ENCODE assay signal across 18 cellular contexts in genomic region chr2:135424849-135425248, GRCh38.
DNase-seq lines count a peak whose midpoint lies in the region; TF ChIP-seq lines count a peak whose summit lies in the region.
"Had no signal": no experiment of that assay in that cellular context is flagged by ENCODE, and none has a peak within 500 bp of the region (broad histone marks: within the 10 kb centered on the region; RNA-seq: fewer than 3 reads in every experiment).

No MANE protein-coding gene starts in this region.

- H3K4me3 ChIP-seq in OCI-LY7 (ENCODE audit: low read depth, low read length, poor library complexity, severe bottlenecking) (no peak overlapping the region), adipocyte (ENCODE audit: low read length) (no peak overlapping the region)
- H3K4me3 ChIP-seq: SJSA1 had no signal

- BruUV-seq in OCI-LY7 (replicated peaks; lab: Mats Ljungman, UMichigan) = no TSS peak

- no peak overlapping the region for H3K27ac ChIP-seq in OCI-LY7 (ENCODE audit: low read depth, low read length, poor library complexity, severe bottlenecking)
- H3K27ac ChIP-seq: 22Rv1, RWPE1, SJSA1 had no signal

- H4K20me1 ChIP-seq in OCI-LY7 (ENCODE audit: insufficient read depth, low read length) = no peaks in the 10 kb centered on the region

- no peaks in the 10 kb centered on the region for H3K79me2 ChIP-seq in OCI-LY7 (ENCODE audit: insufficient read depth, low read depth, low read length)

- intact Hi-C loops in OCI-LY7 (cut with micrococcal nuclease; ENCODE audit: unreplicated experiment) = no loop called here

- H3K9me2 ChIP-seq in OCI-LY7 (ENCODE audit: insufficient read depth, low read length) = no peaks in the 10 kb centered on the region

- peaks cover 8% of the 10 kb centered on the region; the same call in 1 of the 2 replicates for H3K9me3 ChIP-seq in OCI-LY7 (ENCODE audit: low read length)
- peaks cover 7% of the 10 kb centered on the region for H3K9me3 ChIP-seq in adipocyte (ENCODE audit: control insufficient read depth, low read length)

- TF ChIP-seq CTCF in OCI-LY7 (conservative IDR thresholded peaks at IDR 0.05; ENCODE audit: low read length) = peak; percentile 44; the same call in 1 of the 2 replicates

- H3K36me3 ChIP-seq in OCI-LY7 (ENCODE audit: insufficient read depth, low read length) = no peaks in the 10 kb centered on the region
- no peaks in the 10 kb centered on the region for H3K36me3 ChIP-seq in adipocyte (ENCODE audit: control insufficient read depth, insufficient read depth, low read length, severe bottlenecking)
- H3K36me3 ChIP-seq: SJSA1 had no signal

- no peaks in the 10 kb centered on the region for H3K27me3 ChIP-seq in adipocyte (replicated peaks; ENCODE audit: control insufficient read depth, insufficient read depth, low read length)
- H3K27me3 ChIP-seq: SJSA1 had no signal

- POLR2A ChIA-PET in OCI-LY7 (lab: Charles Lee) = interaction anchor here (0.6 to 1.9 kb wide), 3 partner anchors 15 to 224 kb away, joined by 3 to 5 read pairs (median 3); no protein-coding TSS in a partner anchor

- no peak overlapping the region for H3K4me2 ChIP-seq in OCI-LY7 (ENCODE audit: low read length)

- H3K4me1 ChIP-seq in OCI-LY7 (ENCODE audit: insufficient read depth, low read length, poor library complexity, severe bottlenecking) (no peaks in the 10 kb centered on the region), adipocyte (ENCODE audit: control insufficient read depth, insufficient read depth, low read length) (no peaks in the 10 kb centered on the region)
- H3K4me1 ChIP-seq: SJSA1 had no signal

- DNase-seq in DMS53 (lab: John Stamatoyannopoulos, UW) (peak; percentile 0), DMS53 treated with DMSO at 0.1 percent for 48 hours (lab: John Stamatoyannopoulos, UW; ENCODE audit: unreplicated experiment) (no peak), OCI-LY7 (ENCODE audit: low spot score) (no peak), adipocyte (ENCODE audit: low read depth) (peak; percentile 42), myocyte (ENCODE audit: low read depth) (peak; percentile 11), DMS153 treated with DMSO at 0.1 percent for 48 hours (lab: John Stamatoyannopoulos, UW; ENCODE audit: unreplicated experiment) (no peak), GM19240 (ENCODE audit: insufficient read length, low spot score) (no peak), DMS114 treated with DMSO at 0.1 percent for 48 hours (lab: John Stamatoyannopoulos, UW; ENCODE audit: unreplicated experiment) (no peak)
- DNase-seq: Calu3, EL, H9, NCI-H1092 treated with DMSO at 0.1 percent for 48 hours, NCI-H1694, NCI-H446, NCI-H748 treated with DMSO at 0.1 percent for 48 hours had no signal

- H2AFZ ChIP-seq in OCI-LY7 (ENCODE audit: low read length) = no peak overlapping the region

- H3K9ac ChIP-seq in adipocyte (ENCODE audit: low read length) = no peak overlapping the region

- CTCF ChIA-PET in OCI-LY7 (lab: Charles Lee; ENCODE audit: unreplicated experiment) = no interaction called here

Comparison
In these comparisons a context has a peak if more than half of its experiments do, and no peak if none do; other contexts are left out.
1. DNase-seq: peak in DMS53 (single experiment), adipocyte (single experiment) and myocyte (single experiment); none in DMS53 treated with DMSO at 0.1 percent for 48 hours (single experiment), OCI-LY7 (single experiment), DMS153 treated with DMSO at 0.1 percent for 48 hours (single experiment), GM19240 (single experiment) and DMS114 treated with DMSO at 0.1 percent for 48 hours (single experiment).